1 cellular context compared by ENCODE assay signal in the genomic region with DNA sequence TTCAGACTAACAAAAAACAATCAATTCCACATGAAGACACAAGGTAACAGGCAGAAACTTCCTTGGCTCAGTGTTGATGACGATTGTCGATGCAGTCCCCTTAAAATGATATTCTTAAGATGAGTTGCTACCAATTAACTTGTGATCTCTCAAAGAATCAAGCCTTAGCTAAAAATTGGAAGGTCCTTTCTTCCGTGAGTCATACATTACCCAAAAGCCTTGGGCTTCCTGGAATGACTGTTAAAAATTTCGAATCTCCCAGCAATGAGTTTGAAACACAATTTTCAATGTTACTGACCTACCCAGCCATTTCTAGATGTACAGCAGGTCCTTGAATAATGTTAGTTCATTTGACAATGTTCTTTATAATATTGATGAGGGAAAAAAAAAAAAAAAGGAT.
TF ChIP-seq lines count a peak whose summit lies in the region.

No MANE protein-coding gene starts in this region.

TF ChIP-seq in H1, 55 proteins besides CTCF, POLR2A, EP300 and RAD21:
- TF ChIP-seq JUND (IDR thresholded peaks at IDR 0.05; ENCODE audit: low read length) (no peak), SP1 (IDR thresholded peaks at IDR 0.05; ENCODE audit: low read depth, low read length) (no peak), BCL11A (IDR thresholded peaks at IDR 0.05; ENCODE audit: low read depth in 2 of 2, low read length in 2 of 2) (no peak), POLR2AphosphoS5 (IDR thresholded peaks at IDR 0.05; ENCODE audit: low read depth, low read length) (no peak), HDAC2 (IDR thresholded peaks at IDR 0.05; ENCODE audit: borderline replicate concordance in 1 of 2, low read depth in 2 of 2, low read length in 2 of 2) (no peak), KDM1A (IDR thresholded peaks at IDR 0.05; ENCODE audit: borderline replicate concordance, low read length) (no peak), ZNF274 (IDR thresholded peaks at IDR 0.05; ENCODE audit: borderline replicate concordance, extremely low read depth, low read length) (no peak), TAF1 (IDR thresholded peaks at IDR 0.05; ENCODE audit: low read depth, low read length) (no peak), TBP (IDR thresholded peaks at IDR 0.05; ENCODE audit: low read depth, low read length) (no peak)
- TF ChIP-seq, protein P1, sequence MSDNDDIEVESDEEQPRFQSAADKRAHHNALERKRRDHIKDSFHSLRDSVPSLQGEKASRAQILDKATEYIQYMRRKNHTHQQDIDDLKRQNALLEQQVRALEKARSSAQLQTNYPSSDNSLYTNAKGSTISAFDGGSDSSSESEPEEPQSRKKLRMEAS (IDR thresholded peaks at IDR 0.05) = no peak
